8 cellular contexts compared by ENCODE assay signal in genomic region chr4:7206856-7207567, GRCh38. TPM values are rescaled to one million over a fixed set of nuclear protein-coding genes. Genes with fewer than 3 reads are reported as not detected.
DNase-seq lines count a peak whose midpoint lies in the region; ATAC-seq and TF ChIP-seq lines count a peak whose summit lies in the region.

No MANE protein-coding gene starts in this region.

- H3K4me1 ChIP-seq in A673 (ENCODE audit: insufficient read depth, low read length, poor library complexity, severe bottlenecking) (no peaks in the 10 kb centered on the region), esophagus squamous epithelium (peaks cover 16 to 48% (median 26%) of the 10 kb centered on the region in 3 donors), mucosa of stomach (ENCODE audit: control insufficient read depth, insufficient read depth, low read length) (peaks cover 11% of the 10 kb centered on the region)

- no peak for TF ChIP-seq CTCF in A673 (conservative IDR thresholded peaks at IDR 0.05; ENCODE audit: low read depth, low read length)
- no peak for TF ChIP-seq CTCF in esophagus squamous epithelium (IDR thresholded peaks at IDR 0.05)

- H3K27ac Mint-ChIP-seq in activated CD8-positive, alpha-beta T cell treated with anti-CD3 and anti-CD28 coated beads, Interleukin-2, amount 10 ng/mL, durations not matched to agents 7 days and 5 days = no peak overlapping the region

- no peaks in the 10 kb centered on the region for H3K9me3 Mint-ChIP-seq in activated CD8-positive, alpha-beta T cell treated with anti-CD3 and anti-CD28 coated beads, Interleukin-2, amount 10 ng/mL, durations not matched to agents 7 days and 5 days (ENCODE audit: insufficient read depth)

- TF ChIP-seq POLR2A in esophagus squamous epithelium (IDR thresholded peaks at IDR 0.05) = no peak

- CTCF ChIA-PET in A673 (lab: Charles Lee) = interaction anchor here (1.0 kb wide), 1 partner anchor 129 kb away, joined by 4 read pairs; no protein-coding TSS in a partner anchor
- CTCF ChIA-PET in activated CD8-positive, alpha-beta T cell treated with anti-CD3 and anti-CD28 coated beads, Interleukin-2, amount 10 ng/mL, durations not matched to agents 7 days and 5 days (lab: Charles Lee) = interaction anchor here (2.1 kb wide), 1 partner anchor 13 kb away, joined by 6 read pairs; no protein-coding TSS in a partner anchor

- POLR2A ChIA-PET in A673 (lab: Charles Lee; ENCODE audit: low non-redundant PET) = no interaction called here
- POLR2A ChIA-PET in activated CD8-positive, alpha-beta T cell treated with anti-CD3 and anti-CD28 coated beads, Interleukin-2, amount 10 ng/mL, durations not matched to agents 7 days and 5 days (lab: Charles Lee) = interaction anchor here (0.5 kb wide), 1 partner anchor 423 kb away, joined by 3 read pairs; no protein-coding TSS in a partner anchor

- DNase-seq in A673 (ENCODE audit: low spot score) (peak; percentile 28), NCI-H2171 treated with DMSO at 0.1 percent for 48 hours (lab: John Stamatoyannopoulos, UW) (peak; percentile 33), esophagus squamous epithelium (lab: John Stamatoyannopoulos, UW) (no peak), KG1 (lab: John Stamatoyannopoulos, UW) (no peak)
- no peak for DNase-seq in activated CD8-positive, alpha-beta T cell treated with anti-CD3 and anti-CD28 coated beads, Interleukin-2, amount 10 ng/mL, durations not matched to agents 7 days and 5 days
- no peak for DNase-seq in activated naive CD4-positive, alpha-beta T cell treated with anti-CD3 and anti-CD28 coated beads, Interleukin-2, amount 50 U/mL, for 16 hours

- no peaks in the 10 kb centered on the region for H3K36me3 Mint-ChIP-seq in activated CD8-positive, alpha-beta T cell treated with anti-CD3 and anti-CD28 coated beads, Interleukin-2, amount 10 ng/mL, durations not matched to agents 7 days and 5 days (ENCODE audit: low read depth)

- no peak overlapping the region for H3K4me3 ChIP-seq in A673 (ENCODE audit: low read depth, low read length, poor library complexity, severe bottlenecking)
- peak overlapping the region in 1 of 4 donors; percentile 16 for H3K4me3 ChIP-seq in esophagus squamous epithelium
- no peak overlapping the region for H3K4me3 ChIP-seq in mucosa of stomach (ENCODE audit: low read length)

- H3K27ac ChIP-seq in A673 (ENCODE audit: low read depth, low read length, poor library complexity, severe bottlenecking) = no peak overlapping the region
- H3K27ac ChIP-seq in esophagus squamous epithelium = peak overlapping the region; percentile 28 to 73 (median 64)

- no peaks in the 10 kb centered on the region for H3K9me3 ChIP-seq in A673 (ENCODE audit: low read depth, low read length, poor library complexity, severe bottlenecking)
- no peaks in the 10 kb centered on the region for H3K9me3 ChIP-seq in esophagus squamous epithelium
- H3K9me3 ChIP-seq in mucosa of stomach (ENCODE audit: control insufficient read depth, low read length) = no peaks in the 10 kb centered on the region

- H3K9ac ChIP-seq in mucosa of stomach (ENCODE audit: low read length) = peak overlapping the region; percentile 15

- no peaks in the 10 kb centered on the region for H3K4me1 Mint-ChIP-seq in activated CD8-positive, alpha-beta T cell treated with anti-CD3 and anti-CD28 coated beads, Interleukin-2, amount 10 ng/mL, durations not matched to agents 7 days and 5 days (ENCODE audit: low read depth)

- no peaks in the 10 kb centered on the region for H3K36me3 ChIP-seq in A673 (ENCODE audit: insufficient read depth, low read length, poor library complexity, severe bottlenecking)
- H3K36me3 ChIP-seq in esophagus squamous epithelium = no peaks in the 10 kb centered on the region
- no peaks in the 10 kb centered on the region for H3K36me3 ChIP-seq in mucosa of stomach (ENCODE audit: control insufficient read depth, insufficient read depth, low read length)

- WGBS in esophagus squamous epithelium, 2 donors = 36 to 38% methylated on average over 9 to 10 of the region's 21 CpGs

- no peak for ATAC-seq in GM19455 (IDR thresholded peaks at IDR 0.05; ENCODE audit: unreplicated experiment)
- ATAC-seq in activated CD8-positive, alpha-beta T cell treated with anti-CD3 and anti-CD28 coated beads, Interleukin-2, amount 10 ng/mL, durations not matched to agents 7 days and 5 days = no peak

- intact Hi-C loops in A673 (cut with micrococcal nuclease; ENCODE audit: unreplicated experiment) = no loop called here
- intact Hi-C loops in esophagus squamous epithelium (cut with DNase I) = no loop called here

- no peaks in the 10 kb centered on the region for H3K27me3 ChIP-seq in A673 (replicated peaks; ENCODE audit: insufficient read depth, low read depth, low read length, poor library complexity)
- peaks cover 0 to 20% (median 0%) of the 10 kb centered on the region in 4 donors for H3K27me3 ChIP-seq in esophagus squamous epithelium
- no peaks in the 10 kb centered on the region for H3K27me3 ChIP-seq in mucosa of stomach (ENCODE audit: control insufficient read depth, insufficient read depth, low read length)

- BruUV-seq in A673 (replicated peaks; lab: Mats Ljungman, UMichigan) = no TSS peak

- no peak overlapping the region for H3K4me3 Mint-ChIP-seq in activated CD8-positive, alpha-beta T cell treated with anti-CD3 and anti-CD28 coated beads, Interleukin-2, amount 10 ng/mL, durations not matched to agents 7 days and 5 days

- H3K27me3 Mint-ChIP-seq in activated CD8-positive, alpha-beta T cell treated with anti-CD3 and anti-CD28 coated beads, Interleukin-2, amount 10 ng/mL, durations not matched to agents 7 days and 5 days (ENCODE audit: low read depth) = peaks cover 8% of the 10 kb centered on the region

RNA-seq across cellular contexts. Expression of gene SORCS2, which starts 14.7 kb away (rescaled TPM):
- total RNA-seq in A673 (2021) = 0.04 and 0.06 TPM in 2 replicates
- total RNA-seq in esophagus squamous epithelium = 1 to 10 TPM; 1.1 to 2.5 (median 2.0) TPM
- not detected for total RNA-seq in activated CD8-positive, alpha-beta T cell treated with anti-CD3 and anti-CD28 coated beads, Interleukin-2, amount 10 ng/mL, durations not matched to agents 7 days and 5 days

Comparison
In these comparisons a context has a peak if more than half of its experiments do, and no peak if none do; other contexts are left out.
1. DNase-seq: peak in A673 (single experiment) and NCI-H2171 treated with DMSO at 0.1 percent for 48 hours (single experiment); none in esophagus squamous epithelium (single experiment), activated CD8-positive, alpha-beta T cell treated with anti-CD3 and anti-CD28 coated beads, Interleukin-2, amount 10 ng/mL, durations not matched to agents 7 days and 5 days (single experiment), activated naive CD4-positive, alpha-beta T cell treated with anti-CD3 and anti-CD28 coated beads, Interleukin-2, amount 50 U/mL, for 16 hours (single experiment) and KG1 (single experiment).